ENCODE assay signal across 8 cellular contexts in the genomic region with DNA sequence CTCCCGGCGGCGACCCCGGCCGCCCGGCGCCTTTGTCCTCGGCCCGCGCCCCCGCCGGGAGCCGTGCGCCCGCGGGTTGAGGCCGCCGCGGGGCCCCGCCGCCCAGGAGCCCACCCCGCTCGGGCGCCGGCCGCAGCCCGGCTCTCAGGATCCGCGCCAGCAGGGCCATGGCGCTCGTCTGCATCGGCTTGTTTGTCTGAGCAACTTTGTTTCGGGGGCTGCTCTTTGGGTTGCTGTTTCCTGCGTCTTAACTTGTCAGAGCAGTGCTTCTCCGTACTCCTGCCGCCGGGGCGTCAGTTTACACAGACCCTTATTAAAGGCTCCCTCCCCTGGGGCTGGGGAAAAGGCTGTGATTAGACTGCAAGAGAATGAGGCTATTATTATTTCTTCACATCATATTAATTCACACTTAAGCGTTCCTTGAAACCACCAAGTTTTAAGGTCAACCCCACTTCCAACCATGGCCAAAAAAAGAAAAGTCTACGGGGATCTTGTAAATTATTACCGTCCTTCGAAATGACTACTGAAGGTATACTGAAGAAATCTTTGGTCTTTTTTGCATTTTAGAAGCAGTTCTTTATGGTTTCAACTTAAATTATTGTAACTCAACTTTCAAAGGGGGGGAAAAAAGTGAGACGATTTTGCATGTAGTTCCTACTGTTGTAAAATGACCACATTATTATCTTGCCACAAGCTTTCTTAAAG. TPM values are rescaled to one million over a fixed set of nuclear protein-coding genes. Genes with fewer than 3 reads are reported as not detected.
DNase-seq lines count a peak whose midpoint lies in the region; ATAC-seq and TF ChIP-seq lines count a peak whose summit lies in the region.

CYP27C1 (minus strand) TSS at position 198 of the 705 bp plus-strand sequence; CDS start at position 169, 29 bp downstream.

- H2BK120ac ChIP-seq in IMR-90 (ENCODE audit: low read depth, low read length) = no peak within 1 kb of the TSS

- no peak within 1 kb of the TSS for H3K9ac ChIP-seq in IMR-90 (ENCODE audit: low read depth, low read length)

- peak; percentile 20 for DNase-seq in AG08396 (ENCODE audit: low spot score)
- DNase-seq in IMR-90 = no peak
- DNase-seq in choroid plexus epithelial cell (ENCODE audit: low read depth) = peak; percentile 25
- DNase-seq in lung (ENCODE audit: low spot score) = no peak
- DNase-seq in upper lobe of left lung = peak in 1 of 2 donors; percentile 85
- DNase-seq in NCI-H2029 treated with DMSO at 0.1 percent for 48 hours (lab: John Stamatoyannopoulos, UW) = no peak
- DNase-seq in G401 (ENCODE audit: low spot score) = no peak
- no peak for DNase-seq in OCI-M1 (lab: John Stamatoyannopoulos, UW)

- BruUV-seq in IMR-90 (replicated peaks; lab: Mats Ljungman, UMichigan) = no TSS peak

- POLR2A ChIA-PET in IMR-90 (lab: Charles Lee; ENCODE audit: unreplicated experiment) = no interaction called here

- no peaks in the 10 kb centered on the region for H3K36me3 ChIP-seq in IMR-90 (ENCODE audit: control insufficient read depth, insufficient read depth, low read length)
- no peaks in the 10 kb centered on the region for H3K36me3 ChIP-seq in lung (ENCODE audit: control insufficient read depth in 2 of 2, insufficient read depth in 2 of 2, low read length in 2 of 2)
- no peaks in the 10 kb centered on the region for H3K36me3 ChIP-seq in upper lobe of left lung

- peak within 1 kb of the TSS; percentile 46 for H3K4me2 ChIP-seq in IMR-90 (ENCODE audit: low read depth, low read length)

- H3K23ac ChIP-seq in IMR-90 (ENCODE audit: low read depth, low read length) = 0 out of 2 replicates have a peak within 1 kb of the TSS, but pooled peaks have one; percentile 33

- ATAC-seq in IMR-90 (ENCODE audit: low read depth) (peak; percentile 59), lung (ENCODE audit: insufficient read depth, low FRiP score) (no peak), upper lobe of left lung (ENCODE audit: low FRiP score in 2 of 2) (peak in 1 of 2 donors; percentile 47)

- peak within 1 kb of the TSS; percentile 57 for H2AK9ac ChIP-seq in IMR-90 (replicated peaks; ENCODE audit: low read depth, low read length, poor library complexity)

- no peak for TF ChIP-seq RAD21 in IMR-90 (IDR thresholded peaks at IDR 0.05; ENCODE audit: low read length)

- H3K4me3 ChIP-seq in IMR-90 (ENCODE audit: insufficient read depth, low read depth, low read length) = peak within 1 kb of the TSS; percentile 27
- H3K4me3 ChIP-seq in choroid plexus epithelial cell (ENCODE audit: low read depth, low read length) = peak within 1 kb of the TSS; percentile 53
- H3K4me3 ChIP-seq in lung = peak within 1 kb of the TSS; percentile 32
- peak within 1 kb of the TSS in 3 of 4 donors; percentile 36 to 50 (median 42) for H3K4me3 ChIP-seq in upper lobe of left lung

- H2BK15ac ChIP-seq in IMR-90 (ENCODE audit: low read depth, low read length) = no peak within 1 kb of the TSS

- no peak within 1 kb of the TSS for H2AK5ac ChIP-seq in IMR-90 (ENCODE audit: low read depth, low read length)

- TF ChIP-seq EP300 in upper lobe of left lung (IDR thresholded peaks at IDR 0.05) = no peak

- dilution Hi-C loops in IMR-90 (cut with HindIII; ENCODE audit: low sequenced_read_pairs, unreplicated experiment) = no loop called here

- H3K18ac ChIP-seq in IMR-90 (ENCODE audit: low read depth, low read length) = no peak within 1 kb of the TSS

- 0% methylated on average over 30 of the region's 43 CpGs; no CpG with 5 or more reads in 1 of the 2 experiments for WGBS in IMR-90 (ENCODE audit: extremely low coverage in 2 of 2, insufficient read length in 1 of 2), 2 experiments
- 1 to 2% methylated on average over 42 to 43 of the region's 43 CpGs for WGBS in lung, 2 donors
- 2 to 3% methylated on average over 31 to 36 of the region's 43 CpGs for WGBS in upper lobe of left lung, 2 donors

- peaks cover 5% of the 10 kb centered on the region; the same call in 1 of the 2 replicates for H4K20me1 ChIP-seq in IMR-90 (ENCODE audit: insufficient read depth, low read length)

- in situ Hi-C loops in IMR-90 (cut with MboI; ENCODE audit: low sequenced_read_pairs) (no loop called here), G401 (cut with HindIII; ENCODE audit: low sequenced_read_pairs) (no loop called here)

- H3K9me3 ChIP-seq in IMR-90 (ENCODE audit: control insufficient read depth, insufficient read depth, low read length) = peaks cover 18% of the 10 kb centered on the region
- H3K9me3 ChIP-seq in lung (ENCODE audit: control insufficient read depth in 2 of 2, insufficient read depth in 1 of 2, low read length in 1 of 2) = peaks cover 0 to 2% of the 10 kb centered on the region in 2 donors
- H3K9me3 ChIP-seq in upper lobe of left lung = no peaks in the 10 kb centered on the region

- H4K5ac ChIP-seq in IMR-90 (ENCODE audit: low read depth, low read length) = no peak within 1 kb of the TSS

- H2BK20ac ChIP-seq in IMR-90 (ENCODE audit: low read depth, low read length) = no peak within 1 kb of the TSS

- peaks cover 4% of the 10 kb centered on the region; the same call in 1 of the 2 replicates for H3K4me1 ChIP-seq in IMR-90 (ENCODE audit: control insufficient read depth, insufficient read depth, low read length)
- H3K4me1 ChIP-seq in lung (ENCODE audit: control insufficient read depth in 2 of 2, insufficient read depth in 2 of 2, low read length in 2 of 2) = peaks cover 0 to 14% of the 10 kb centered on the region in 2 donors
- H3K4me1 ChIP-seq in upper lobe of left lung = peaks cover 19 to 26% (median 22%) of the 10 kb centered on the region in 4 donors

- H3K56ac ChIP-seq in IMR-90 (ENCODE audit: extremely low read depth, insufficient read depth, low read length) = no peak within 1 kb of the TSS

- no peaks in the 10 kb centered on the region for H3K9me1 ChIP-seq in IMR-90 (ENCODE audit: insufficient read depth, low read length)

- intact Hi-C loops in IMR-90 (cut with micrococcal nuclease) = no loop called here

- H2BK5ac ChIP-seq in IMR-90 (ENCODE audit: low read depth, low read length, poor library complexity, severe bottlenecking) = no peak within 1 kb of the TSS

- no peak for TF ChIP-seq POLR2A in IMR-90 (IDR thresholded peaks at IDR 0.05; ENCODE audit: low read depth, low read length)
- TF ChIP-seq POLR2A in upper lobe of left lung (IDR thresholded peaks at IDR 0.05) = no peak

- CTCF ChIA-PET in IMR-90 (lab: Yijun Ruan, JAX) = no interaction called here

- H4K91ac ChIP-seq in IMR-90 (ENCODE audit: insufficient read depth, low read depth, low read length) = no peak within 1 kb of the TSS

- no peak within 1 kb of the TSS for H3K14ac ChIP-seq in IMR-90 (replicated peaks; ENCODE audit: low read depth, low read length)

- H2AFZ ChIP-seq in IMR-90 (replicated peaks; ENCODE audit: low read length, poor library complexity) = peak within 1 kb of the TSS; percentile 65

- H3K27me3 ChIP-seq in IMR-90 (ENCODE audit: control insufficient read depth, insufficient read depth, low read length) = peaks cover 60% of the 10 kb centered on the region
- no peaks in the 10 kb centered on the region for H3K27me3 ChIP-seq in lung (ENCODE audit: control insufficient read depth, insufficient read depth)
- peaks cover 0 to 27% (median 11%) of the 10 kb centered on the region in 4 donors for H3K27me3 ChIP-seq in upper lobe of left lung

- no peak within 1 kb of the TSS for H3K27ac ChIP-seq in IMR-90 (ENCODE audit: insufficient read depth, low read length)
- H3K27ac ChIP-seq in lung (ENCODE audit: low read depth in 1 of 2, low read length in 1 of 2) = no peak within 1 kb of the TSS
- no peak within 1 kb of the TSS for H3K27ac ChIP-seq in upper lobe of left lung

- H4K8ac ChIP-seq in IMR-90 (ENCODE audit: low read depth in 2 of 2, low read length in 2 of 2) = no peak within 1 kb of the TSS

- no peak for TF ChIP-seq CTCF in IMR-90 (conservative IDR thresholded peaks at IDR 0.05; ENCODE audit: low read depth, low read length)
- no peak for TF ChIP-seq CTCF in choroid plexus epithelial cell (conservative IDR thresholded peaks at IDR 0.05; ENCODE audit: low read depth, low read length)
- no peak for TF ChIP-seq CTCF in lung (IDR thresholded peaks at IDR 0.05; ENCODE audit: control extremely low read depth, extremely low read depth)
- TF ChIP-seq CTCF in upper lobe of left lung (IDR thresholded peaks at IDR 0.05) = no peak

- H3K79me1 ChIP-seq in IMR-90 (ENCODE audit: low read depth in 1 of 2, low read length in 2 of 2) = no peaks in the 10 kb centered on the region

- H3K4ac ChIP-seq in IMR-90 (ENCODE audit: low read depth, low read length) = no peak within 1 kb of the TSS

TF ChIP-seq in IMR-90, 13 proteins besides CTCF, POLR2A, EP300 and RAD21:
- TF ChIP-seq ELK1 (IDR thresholded peaks at IDR 0.05; ENCODE audit: borderline replicate concordance, low read depth, low read length) (no peak), SMC3 (IDR thresholded peaks at IDR 0.05; ENCODE audit: low read depth, low read length) (no peak)

RNA-seq across cellular contexts. Expression of gene CYP27C1, which starts in this region (rescaled TPM):
- not detected in 2 replicates for total RNA-seq in IMR-90 (2012; rRNA removed)
- not detected in 2 replicates for polyA plus RNA-seq in IMR-90 (2012; rRNA removed)
- 0.03 TPM in 1 of 2 replicates, not detected in the other for polyA plus RNA-seq in IMR-90 (2012; cell fraction: cytosol; rRNA removed)
- not detected in 2 replicates for polyA plus RNA-seq in IMR-90 (2012; cell fraction: nucleus; rRNA removed; ENCODE audit: low replicate concordance)
- 1 to 10 TPM in 1 of 2 donors, under 1 TPM in 1; 0.06 to 2.9 TPM for total RNA-seq in lung
- polyA plus RNA-seq in lung = under 1 TPM; 0.04 to 0.07 TPM
- under 1 TPM in 4 of 6 donors, not detected in 2; 0.11 to 0.39 (median 0.14) TPM for total RNA-seq in upper lobe of left lung
- 1.0 and 4.4 TPM in 2 replicates for total RNA-seq in G401 (2014; rRNA removed; shearing (Covaris generic))

Comparison
In these comparisons a context has a peak if more than half of its experiments do, and no peak if none do; other contexts are left out.
1. Peak in ATAC-seq, H3K4me3 ChIP-seq and H3K4me2 ChIP-seq in IMR-90; RNA of the gene not detected or under 1 TPM.
2. DNase-seq: peak in AG08396 (single experiment) and choroid plexus epithelial cell (single experiment); none in IMR-90 (single experiment), lung (single experiment), NCI-H2029 treated with DMSO at 0.1 percent for 48 hours (single experiment), G401 (single experiment) and OCI-M1 (single experiment).
3. Peak in every context shown above with its lines, with median percentiles within 50 percentile points of each other: H3K4me3 ChIP-seq.